In the genomic region with DNA sequence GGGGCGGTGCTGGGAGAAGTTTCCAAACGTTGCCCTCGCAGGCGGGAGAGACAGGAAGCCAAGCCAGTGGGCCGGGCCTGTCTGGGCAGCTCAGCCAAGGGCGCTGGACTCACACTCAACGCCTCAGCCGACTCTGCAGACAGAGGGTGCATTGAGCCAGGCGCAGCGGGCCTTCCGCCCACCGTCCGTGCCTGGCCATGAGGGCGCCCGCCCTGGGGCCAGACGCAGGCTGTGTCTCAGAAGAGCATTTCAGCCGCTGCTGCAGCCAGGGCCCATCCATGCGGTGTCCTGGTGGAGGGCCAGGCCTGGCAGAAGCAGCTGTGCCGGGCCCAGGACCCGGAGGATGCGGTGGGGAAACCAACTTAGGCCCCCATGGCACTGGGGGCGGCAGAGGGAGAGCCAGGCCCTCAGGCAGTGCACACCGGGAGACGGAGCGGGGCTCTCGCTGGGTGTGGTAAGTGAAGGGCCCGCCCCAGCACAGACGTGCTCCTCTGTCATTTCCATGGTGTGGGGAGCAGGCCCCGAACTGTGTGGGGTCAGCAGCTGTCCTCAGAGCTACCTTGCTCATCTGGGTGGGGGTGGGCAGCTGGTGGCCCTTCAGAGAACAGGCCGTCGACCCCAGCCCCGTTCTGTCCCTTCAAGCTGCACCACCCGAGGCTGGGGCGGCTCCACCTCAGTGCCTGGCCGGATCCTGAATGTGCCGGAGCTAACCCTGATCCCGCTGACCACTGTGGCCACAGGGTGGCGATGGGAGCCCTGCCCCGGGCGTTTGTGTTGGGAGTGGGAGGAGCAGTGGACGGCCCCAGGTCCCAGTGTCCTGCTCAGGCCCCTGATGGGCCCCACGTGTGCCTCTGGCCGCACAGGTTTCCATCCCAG, we compare ENCODE assay signal across 1 cellular context.
TF ChIP-seq lines count a peak whose summit lies in the region.

No MANE protein-coding gene starts in this region.

TF ChIP-seq in HepG2, 621 proteins besides CTCF, POLR2A, EP300 and RAD21 (continued from another document and continues in another):
- no peak for TF ChIP-seq KDM4B (CRISPR knock-in tag; IDR thresholded peaks at IDR 0.05)
- no peak for TF ChIP-seq FOSL1 (CRISPR knock-in tag; IDR thresholded peaks at IDR 0.05; ENCODE audit: borderline replicate concordance)
- TF ChIP-seq ZNF460 (CRISPR knock-in tag; IDR thresholded peaks at IDR 0.05; ENCODE audit: borderline replicate concordance), result no peak
- TF ChIP-seq, protein P1, sequence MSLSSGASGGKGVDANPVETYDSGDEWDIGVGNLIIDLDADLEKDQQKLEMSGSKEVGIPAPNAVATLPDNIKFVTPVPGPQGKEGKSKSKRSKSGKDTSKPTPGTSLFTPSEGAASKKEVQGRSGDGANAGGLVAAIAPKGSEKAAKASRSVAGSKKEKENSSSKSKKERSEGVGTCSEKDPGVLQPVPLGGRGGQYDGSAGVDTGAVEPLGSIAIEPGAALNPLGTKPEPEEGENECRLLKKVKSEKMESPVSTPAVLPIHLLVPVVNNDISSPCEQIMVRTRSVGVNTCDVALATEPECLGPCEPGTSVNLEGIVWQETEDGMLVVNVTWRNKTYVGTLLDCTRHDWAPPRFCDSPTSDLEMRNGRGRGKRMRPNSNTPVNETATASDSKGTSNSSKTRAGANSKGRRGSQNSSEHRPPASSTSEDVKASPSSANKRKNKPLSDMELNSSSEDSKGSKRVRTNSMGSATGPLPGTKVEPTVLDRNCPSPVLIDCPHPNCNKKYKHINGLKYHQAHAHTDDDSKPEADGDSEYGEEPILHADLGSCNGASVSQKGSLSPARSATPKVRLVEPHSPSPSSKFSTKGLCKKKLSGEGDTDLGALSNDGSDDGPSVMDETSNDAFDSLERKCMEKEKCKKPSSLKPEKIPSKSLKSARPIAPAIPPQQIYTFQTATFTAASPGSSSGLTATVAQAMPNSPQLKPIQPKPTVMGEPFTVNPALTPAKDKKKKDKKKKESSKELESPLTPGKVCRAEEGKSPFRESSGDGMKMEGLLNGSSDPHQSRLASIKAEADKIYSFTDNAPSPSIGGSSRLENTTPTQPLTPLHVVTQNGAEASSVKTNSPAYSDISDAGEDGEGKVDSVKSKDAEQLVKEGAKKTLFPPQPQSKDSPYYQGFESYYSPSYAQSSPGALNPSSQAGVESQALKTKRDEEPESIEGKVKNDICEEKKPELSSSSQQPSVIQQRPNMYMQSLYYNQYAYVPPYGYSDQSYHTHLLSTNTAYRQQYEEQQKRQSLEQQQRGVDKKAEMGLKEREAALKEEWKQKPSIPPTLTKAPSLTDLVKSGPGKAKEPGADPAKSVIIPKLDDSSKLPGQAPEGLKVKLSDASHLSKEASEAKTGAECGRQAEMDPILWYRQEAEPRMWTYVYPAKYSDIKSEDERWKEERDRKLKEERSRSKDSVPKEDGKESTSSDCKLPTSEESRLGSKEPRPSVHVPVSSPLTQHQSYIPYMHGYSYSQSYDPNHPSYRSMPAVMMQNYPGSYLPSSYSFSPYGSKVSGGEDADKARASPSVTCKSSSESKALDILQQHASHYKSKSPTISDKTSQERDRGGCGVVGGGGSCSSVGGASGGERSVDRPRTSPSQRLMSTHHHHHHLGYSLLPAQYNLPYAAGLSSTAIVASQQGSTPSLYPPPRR (CRISPR knock-in tag; IDR thresholded peaks at IDR 0.05; ENCODE audit: borderline replicate concordance), result no peak
- TF ChIP-seq STAT5B (CRISPR knock-in tag; IDR thresholded peaks at IDR 0.05), result no peak
- TF ChIP-seq ZFP36L1 (CRISPR knock-in tag; IDR thresholded peaks at IDR 0.05), result 0 out of 2 replicates have a peak, but pooled peaks have one; percentile 64
- TF ChIP-seq, protein P2, sequence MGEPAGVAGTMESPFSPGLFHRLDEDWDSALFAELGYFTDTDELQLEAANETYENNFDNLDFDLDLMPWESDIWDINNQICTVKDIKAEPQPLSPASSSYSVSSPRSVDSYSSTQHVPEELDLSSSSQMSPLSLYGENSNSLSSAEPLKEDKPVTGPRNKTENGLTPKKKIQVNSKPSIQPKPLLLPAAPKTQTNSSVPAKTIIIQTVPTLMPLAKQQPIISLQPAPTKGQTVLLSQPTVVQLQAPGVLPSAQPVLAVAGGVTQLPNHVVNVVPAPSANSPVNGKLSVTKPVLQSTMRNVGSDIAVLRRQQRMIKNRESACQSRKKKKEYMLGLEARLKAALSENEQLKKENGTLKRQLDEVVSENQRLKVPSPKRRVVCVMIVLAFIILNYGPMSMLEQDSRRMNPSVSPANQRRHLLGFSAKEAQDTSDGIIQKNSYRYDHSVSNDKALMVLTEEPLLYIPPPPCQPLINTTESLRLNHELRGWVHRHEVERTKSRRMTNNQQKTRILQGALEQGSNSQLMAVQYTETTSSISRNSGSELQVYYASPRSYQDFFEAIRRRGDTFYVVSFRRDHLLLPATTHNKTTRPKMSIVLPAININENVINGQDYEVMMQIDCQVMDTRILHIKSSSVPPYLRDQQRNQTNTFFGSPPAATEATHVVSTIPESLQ (CRISPR knock-in tag; conservative IDR thresholded peaks at IDR 0.05), result no peak
- no peak for TF ChIP-seq GABPA (IDR thresholded peaks at IDR 0.05; ENCODE audit: low read depth, low read length)
- peak; percentile 70; the same call in 1 of the 2 replicates for TF ChIP-seq GABPA (CRISPR knock-in tag; IDR thresholded peaks at IDR 0.05; ENCODE audit: low read depth)
- no peak for TF ChIP-seq SSRP1 (CRISPR knock-in tag; IDR thresholded peaks at IDR 0.05)
- TF ChIP-seq GTF3A (CRISPR knock-in tag; conservative IDR thresholded peaks at IDR 0.05), result no peak
- TF ChIP-seq MLLT10 (CRISPR knock-in tag; IDR thresholded peaks at IDR 0.05), result no peak
- TF ChIP-seq, protein P3, sequence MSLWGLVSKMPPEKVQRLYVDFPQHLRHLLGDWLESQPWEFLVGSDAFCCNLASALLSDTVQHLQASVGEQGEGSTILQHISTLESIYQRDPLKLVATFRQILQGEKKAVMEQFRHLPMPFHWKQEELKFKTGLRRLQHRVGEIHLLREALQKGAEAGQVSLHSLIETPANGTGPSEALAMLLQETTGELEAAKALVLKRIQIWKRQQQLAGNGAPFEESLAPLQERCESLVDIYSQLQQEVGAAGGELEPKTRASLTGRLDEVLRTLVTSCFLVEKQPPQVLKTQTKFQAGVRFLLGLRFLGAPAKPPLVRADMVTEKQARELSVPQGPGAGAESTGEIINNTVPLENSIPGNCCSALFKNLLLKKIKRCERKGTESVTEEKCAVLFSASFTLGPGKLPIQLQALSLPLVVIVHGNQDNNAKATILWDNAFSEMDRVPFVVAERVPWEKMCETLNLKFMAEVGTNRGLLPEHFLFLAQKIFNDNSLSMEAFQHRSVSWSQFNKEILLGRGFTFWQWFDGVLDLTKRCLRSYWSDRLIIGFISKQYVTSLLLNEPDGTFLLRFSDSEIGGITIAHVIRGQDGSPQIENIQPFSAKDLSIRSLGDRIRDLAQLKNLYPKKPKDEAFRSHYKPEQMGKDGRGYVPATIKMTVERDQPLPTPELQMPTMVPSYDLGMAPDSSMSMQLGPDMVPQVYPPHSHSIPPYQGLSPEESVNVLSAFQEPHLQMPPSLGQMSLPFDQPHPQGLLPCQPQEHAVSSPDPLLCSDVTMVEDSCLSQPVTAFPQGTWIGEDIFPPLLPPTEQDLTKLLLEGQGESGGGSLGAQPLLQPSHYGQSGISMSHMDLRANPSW (CRISPR knock-in tag; IDR thresholded peaks at IDR 0.05; ENCODE audit: borderline replicate concordance), result no peak
- no peak for TF ChIP-seq SCMH1 (CRISPR knock-in tag; IDR thresholded peaks at IDR 0.05; ENCODE audit: borderline replicate concordance)
- no peak for TF ChIP-seq ZNF224 (CRISPR knock-in tag; IDR thresholded peaks at IDR 0.05)
- peak; percentile 62 for TF ChIP-seq ZNF317 (CRISPR knock-in tag; IDR thresholded peaks at IDR 0.05)
- TF ChIP-seq, protein P4, sequence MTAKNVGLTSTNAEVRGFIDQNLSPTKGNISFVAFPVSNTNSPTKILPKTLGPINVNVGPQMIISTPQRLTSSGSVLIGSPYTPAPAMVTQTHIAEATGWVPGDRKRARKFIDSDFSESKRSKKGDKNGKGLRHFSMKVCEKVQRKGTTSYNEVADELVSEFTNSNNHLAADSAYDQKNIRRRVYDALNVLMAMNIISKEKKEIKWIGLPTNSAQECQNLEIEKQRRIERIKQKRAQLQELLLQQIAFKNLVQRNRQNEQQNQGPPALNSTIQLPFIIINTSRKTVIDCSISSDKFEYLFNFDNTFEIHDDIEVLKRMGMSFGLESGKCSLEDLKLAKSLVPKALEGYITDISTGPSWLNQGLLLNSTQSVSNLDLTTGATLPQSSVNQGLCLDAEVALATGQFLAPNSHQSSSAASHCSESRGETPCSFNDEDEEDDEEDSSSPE (CRISPR knock-in tag; IDR thresholded peaks at IDR 0.05), result no peak
- TF ChIP-seq, protein P5, sequence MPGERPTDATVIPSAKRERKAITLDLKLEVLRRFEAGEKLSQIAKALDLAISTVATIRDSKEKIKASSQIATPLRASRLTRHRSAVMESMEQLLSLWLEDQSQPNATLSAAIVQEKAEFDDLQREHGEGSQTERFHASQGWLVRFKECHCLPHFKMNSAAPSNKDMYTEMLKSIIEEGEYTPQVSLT (CRISPR knock-in tag; IDR thresholded peaks at IDR 0.05; ENCODE audit: borderline replicate concordance, low read depth), result no peak
- TF ChIP-seq, protein P6, sequence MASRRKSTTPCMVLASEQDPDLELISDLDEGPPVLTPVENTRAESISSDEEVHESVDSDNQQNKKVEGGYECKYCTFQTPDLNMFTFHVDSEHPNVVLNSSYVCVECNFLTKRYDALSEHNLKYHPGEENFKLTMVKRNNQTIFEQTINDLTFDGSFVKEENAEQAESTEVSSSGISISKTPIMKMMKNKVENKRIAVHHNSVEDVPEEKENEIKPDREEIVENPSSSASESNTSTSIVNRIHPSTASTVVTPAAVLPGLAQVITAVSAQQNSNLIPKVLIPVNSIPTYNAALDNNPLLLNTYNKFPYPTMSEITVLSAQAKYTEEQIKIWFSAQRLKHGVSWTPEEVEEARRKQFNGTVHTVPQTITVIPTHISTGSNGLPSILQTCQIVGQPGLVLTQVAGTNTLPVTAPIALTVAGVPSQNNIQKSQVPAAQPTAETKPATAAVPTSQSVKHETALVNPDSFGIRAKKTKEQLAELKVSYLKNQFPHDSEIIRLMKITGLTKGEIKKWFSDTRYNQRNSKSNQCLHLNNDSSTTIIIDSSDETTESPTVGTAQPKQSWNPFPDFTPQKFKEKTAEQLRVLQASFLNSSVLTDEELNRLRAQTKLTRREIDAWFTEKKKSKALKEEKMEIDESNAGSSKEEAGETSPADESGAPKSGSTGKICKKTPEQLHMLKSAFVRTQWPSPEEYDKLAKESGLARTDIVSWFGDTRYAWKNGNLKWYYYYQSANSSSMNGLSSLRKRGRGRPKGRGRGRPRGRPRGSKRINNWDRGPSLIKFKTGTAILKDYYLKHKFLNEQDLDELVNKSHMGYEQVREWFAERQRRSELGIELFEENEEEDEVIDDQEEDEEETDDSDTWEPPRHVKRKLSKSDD (CRISPR knock-in tag; IDR thresholded peaks at IDR 0.05; ENCODE audit: low read depth), result no peak
- TF ChIP-seq, protein P7, sequence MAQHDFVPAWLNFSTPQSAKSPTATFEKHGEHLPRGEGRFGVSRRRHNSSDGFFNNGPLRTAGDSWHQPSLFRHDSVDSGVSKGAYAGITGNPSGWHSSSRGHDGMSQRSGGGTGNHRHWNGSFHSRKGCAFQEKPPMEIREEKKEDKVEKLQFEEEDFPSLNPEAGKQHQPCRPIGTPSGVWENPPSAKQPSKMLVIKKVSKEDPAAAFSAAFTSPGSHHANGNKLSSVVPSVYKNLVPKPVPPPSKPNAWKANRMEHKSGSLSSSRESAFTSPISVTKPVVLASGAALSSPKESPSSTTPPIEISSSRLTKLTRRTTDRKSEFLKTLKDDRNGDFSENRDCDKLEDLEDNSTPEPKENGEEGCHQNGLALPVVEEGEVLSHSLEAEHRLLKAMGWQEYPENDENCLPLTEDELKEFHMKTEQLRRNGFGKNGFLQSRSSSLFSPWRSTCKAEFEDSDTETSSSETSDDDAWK (CRISPR knock-in tag; IDR thresholded peaks at IDR 0.05), result no peak
- no peak for TF ChIP-seq CCDC6 (CRISPR knock-in tag; IDR thresholded peaks at IDR 0.05)
- no peak for TF ChIP-seq SNRNP70 (IDR thresholded peaks at IDR 0.05; ENCODE audit: low read depth, low read length)
- TF ChIP-seq, protein P8, sequence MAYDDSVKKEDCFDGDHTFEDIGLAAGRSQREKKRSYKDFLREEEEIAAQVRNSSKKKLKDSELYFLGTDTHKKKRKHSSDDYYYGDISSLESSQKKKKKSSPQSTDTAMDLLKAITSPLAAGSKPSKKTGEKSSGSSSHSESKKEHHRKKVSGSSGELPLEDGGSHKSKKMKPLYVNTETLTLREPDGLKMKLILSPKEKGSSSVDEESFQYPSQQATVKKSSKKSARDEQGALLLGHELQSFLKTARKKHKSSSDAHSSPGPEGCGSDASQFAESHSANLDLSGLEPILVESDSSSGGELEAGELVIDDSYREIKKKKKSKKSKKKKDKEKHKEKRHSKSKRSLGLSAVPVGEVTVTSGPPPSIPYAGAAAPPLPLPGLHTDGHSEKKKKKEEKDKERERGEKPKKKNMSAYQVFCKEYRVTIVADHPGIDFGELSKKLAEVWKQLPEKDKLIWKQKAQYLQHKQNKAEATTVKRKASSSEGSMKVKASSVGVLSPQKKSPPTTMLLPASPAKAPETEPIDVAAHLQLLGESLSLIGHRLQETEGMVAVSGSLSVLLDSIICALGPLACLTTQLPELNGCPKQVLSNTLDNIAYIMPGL (CRISPR knock-in tag; IDR thresholded peaks at IDR 0.05; ENCODE audit: borderline replicate concordance in 1 of 2, low read depth in 1 of 2), result peak; percentile 73 to 85
- no peak for TF ChIP-seq ZNF20 (CRISPR knock-in tag; IDR thresholded peaks at IDR 0.05)
- no peak for TF ChIP-seq ZNF510 (CRISPR knock-in tag; IDR thresholded peaks at IDR 0.05; ENCODE audit: low read depth)
- TF ChIP-seq, protein P9, sequence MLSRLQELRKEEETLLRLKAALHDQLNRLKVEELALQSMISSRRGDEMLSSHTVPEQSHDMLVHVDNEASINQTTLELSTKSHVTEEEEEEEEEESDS (CRISPR knock-in tag; IDR thresholded peaks at IDR 0.05; ENCODE audit: borderline replicate concordance), result no peak; the same call in 1 of the 2 replicates
- TF ChIP-seq, protein P10, sequence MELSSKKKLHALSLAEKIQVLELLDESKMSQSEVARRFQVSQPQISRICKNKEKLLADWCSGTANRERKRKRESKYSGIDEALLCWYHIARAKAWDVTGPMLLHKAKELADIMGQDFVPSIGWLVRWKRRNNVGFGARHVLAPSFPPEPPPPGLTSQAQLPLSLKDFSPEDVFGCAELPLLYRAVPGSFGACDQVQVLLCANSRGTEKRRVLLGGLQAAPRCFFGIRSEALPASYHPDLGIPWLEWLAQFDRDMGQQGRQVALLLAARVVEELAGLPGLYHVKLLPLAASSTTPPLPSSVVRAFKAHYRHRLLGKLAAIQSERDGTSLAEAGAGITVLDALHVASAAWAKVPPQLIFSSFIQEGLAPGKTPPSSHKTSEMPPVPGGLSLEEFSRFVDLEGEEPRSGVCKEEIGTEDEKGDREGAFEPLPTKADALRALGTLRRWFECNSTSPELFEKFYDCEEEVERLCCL (CRISPR knock-in tag; IDR thresholded peaks at IDR 0.05; ENCODE audit: borderline replicate concordance), result peak; percentile 6; the same call in 1 of the 2 replicates
- TF ChIP-seq ZNF614 (CRISPR knock-in tag; IDR thresholded peaks at IDR 0.05; ENCODE audit: borderline replicate concordance), result peak; percentile 56; the same call in 1 of the 2 replicates
- TF ChIP-seq ZBTB8A (CRISPR knock-in tag; IDR thresholded peaks at IDR 0.05; ENCODE audit: borderline replicate concordance, low read depth), result no peak
- TF ChIP-seq ZNF850 (CRISPR knock-in tag; conservative IDR thresholded peaks at IDR 0.05), result no peak
- no peak for TF ChIP-seq ZBTB7B (CRISPR knock-in tag; IDR thresholded peaks at IDR 0.05)
- TF ChIP-seq MXD4 (CRISPR knock-in tag; IDR thresholded peaks at IDR 0.05), result no peak; the same call in 1 of the 2 replicates
- TF ChIP-seq SATB2 (CRISPR knock-in tag; IDR thresholded peaks at IDR 0.05), result no peak
